ENCODE assay signal across 21 cellular contexts in genomic region chr6:39952170-39952569, GRCh38. TPM values are rescaled to one million over a fixed set of nuclear protein-coding genes. Genes with fewer than 3 reads are reported as not detected.
DNase-seq lines count a peak whose midpoint lies in the region; ATAC-seq and TF ChIP-seq lines count a peak whose summit lies in the region.
"Had no signal": no experiment of that assay in that cellular context is flagged by ENCODE, and none has a peak within 500 bp of the region (broad histone marks: within the 10 kb centered on the region; RNA-seq: fewer than 3 reads in every experiment).

No MANE protein-coding gene starts in this region.

- H3K36me3 Mint-ChIP-seq in CD8-positive, alpha-beta T cell = no peaks in the 10 kb centered on the region
- H3K36me3 Mint-ChIP-seq: CD4-positive, alpha-beta memory T cell had no signal

- CTCF ChIA-PET in BJ (lab: Yijun Ruan, JAX) = no interaction called here
- CTCF ChIA-PET in CD8-positive, alpha-beta T cell (lab: Charles Lee) = no interaction called here
- CTCF ChIA-PET in GM10248 (lab: Yijun Ruan, JAX) = no interaction called here

- POLR2A ChIA-PET in BJ (lab: Charles Lee) (no interaction called here), GM10248 (lab: Yijun Ruan, JAX) (no interaction called here)
- POLR2A ChIA-PET in CD8-positive, alpha-beta T cell (lab: Charles Lee) = no interaction called here

- no peak overlapping the region for H2BK15ac ChIP-seq in mesendoderm (replicated peaks; ENCODE audit: low read depth)

- H3K4me2 ChIP-seq in osteoblast (ENCODE audit: insufficient read depth, low read length) (no peak overlapping the region), mesendoderm (ENCODE audit: low read length) (no peak overlapping the region)

- H3K18ac ChIP-seq in mesendoderm (ENCODE audit: low read length) = no peak overlapping the region

- H3K4me1 ChIP-seq in gastroesophageal sphincter (no peaks in the 10 kb centered on the region), gastrocnemius medialis (peaks cover 0 to 22% of the 10 kb centered on the region in 2 donors), osteoblast (ENCODE audit: insufficient read depth, low read length) (peaks cover 6% of the 10 kb centered on the region), mesendoderm (ENCODE audit: control insufficient read depth, low read depth, low read length) (peaks cover 13% of the 10 kb centered on the region)
- H3K4me1 ChIP-seq in CD8-positive, alpha-beta T cell (ENCODE audit: insufficient read depth, low read length) = no peaks in the 10 kb centered on the region

- no peaks in the 10 kb centered on the region for H4K20me1 ChIP-seq in osteoblast (ENCODE audit: insufficient read depth, low read length)

- peak; percentile 34 for ATAC-seq in gastroesophageal sphincter
- peak; percentile 46 to 55 for ATAC-seq in gastrocnemius medialis
- ATAC-seq in CD8-positive, alpha-beta T cell = no peak
- ATAC-seq: activated CD4-positive, CD25-positive, alpha-beta regulatory T cell treated with anti-CD3 and anti-CD28 coated beads, Interleukin-2, amount 50 U/mL, for 24 hours; activated CD8-positive, alpha-beta T cell treated with anti-CD3 and anti-CD28 coated beads, Interleukin-2, amount 10 ng/mL, durations not matched to agents 7 days and 5 days; K562 had no signal

- no peak for TF ChIP-seq EP300 in gastroesophageal sphincter (IDR thresholded peaks at IDR 0.05)

- H3K9me3 ChIP-seq in gastroesophageal sphincter (no peaks in the 10 kb centered on the region), gastrocnemius medialis (no peaks in the 10 kb centered on the region), osteoblast (ENCODE audit: low read depth, low read length) (no peaks in the 10 kb centered on the region)
- no peaks in the 10 kb centered on the region for H3K9me3 ChIP-seq in CD8-positive, alpha-beta T cell (ENCODE audit: low read length)

- no peak overlapping the region for H2BK120ac ChIP-seq in mesendoderm (ENCODE audit: low read depth, low read length)

- no peak overlapping the region for H3K27ac Mint-ChIP-seq in CD8-positive, alpha-beta T cell
- H3K27ac Mint-ChIP-seq: activated CD8-positive, alpha-beta T cell treated with anti-CD3 and anti-CD28 coated beads, Interleukin-2, amount 10 ng/mL, durations not matched to agents 7 days and 5 days; activated naive CD4-positive, alpha-beta T cell treated with anti-CD3 and anti-CD28 coated beads for 36 hours; activated T-cell treated with anti-CD3 and anti-CD28 coated beads, Interleukin-2, amount 50 U/mL, for 24 hours; CD4-positive, alpha-beta memory T cell had no signal

- peaks cover 2% of the 10 kb centered on the region; the same call in 1 of the 2 replicates for H3K27me3 ChIP-seq in BJ (ENCODE audit: control insufficient read depth, insufficient read depth, low read length)
- H3K27me3 ChIP-seq in gastroesophageal sphincter = peaks cover 11% of the 10 kb centered on the region
- no peaks in the 10 kb centered on the region for H3K27me3 ChIP-seq in gastrocnemius medialis
- H3K27me3 ChIP-seq in osteoblast (ENCODE audit: insufficient read depth, low read length) = peaks cover 25% of the 10 kb centered on the region
- H3K27me3 ChIP-seq in mesendoderm (ENCODE audit: insufficient read depth, low read length, poor library complexity) = no peaks in the 10 kb centered on the region
- H3K27me3 ChIP-seq in CD8-positive, alpha-beta T cell (ENCODE audit: insufficient read depth, low read length) = no peaks in the 10 kb centered on the region

- no peak overlapping the region for H3K23ac ChIP-seq in mesendoderm (ENCODE audit: low read length)

- DNase-seq in BJ (ENCODE audit: low read depth) = peak; percentile 33
- DNase-seq in astrocyte of the cerebellum (ENCODE audit: low read depth) = peak; percentile 23
- no peak for DNase-seq in gastrocnemius medialis
- DNase-seq in osteoblast (ENCODE audit: insufficient read length, low spot score, missing footprints) = no peak
- DNase-seq in mesendoderm = no peak
- DNase-seq in CD8-positive, alpha-beta T cell = no peak
- no peak for DNase-seq in GM10248 (ENCODE audit: extremely low spot score)
- DNase-seq: activated CD8-positive, alpha-beta T cell treated with anti-CD3 and anti-CD28 coated beads, Interleukin-2, amount 10 ng/mL, durations not matched to agents 7 days and 5 days; activated naive CD4-positive, alpha-beta T cell treated with anti-CD3 and anti-CD28 coated beads for 36 hours; activated T-cell treated with anti-CD3 and anti-CD28 coated beads, Interleukin-2, amount 50 U/mL, for 24 hours; CD4-positive, alpha-beta memory T cell; cortex of kidney; DMS53; NCI-H1436 treated with DMSO at 0.1 percent for 48 hours; NCI-H2171; NCI-H69; occipital lobe had no signal

- no peak overlapping the region for H2AFZ ChIP-seq in osteoblast (ENCODE audit: low read length)

- H3K36me3 ChIP-seq in BJ (ENCODE audit: control insufficient read depth, insufficient read depth, low read length) (no peaks in the 10 kb centered on the region), gastroesophageal sphincter (no peaks in the 10 kb centered on the region), gastrocnemius medialis (no peaks in the 10 kb centered on the region), osteoblast (ENCODE audit: insufficient read depth, low read length) (no peaks in the 10 kb centered on the region), mesendoderm (ENCODE audit: control insufficient read depth, insufficient read depth, low read length) (no peaks in the 10 kb centered on the region)
- no peaks in the 10 kb centered on the region for H3K36me3 ChIP-seq in CD8-positive, alpha-beta T cell (ENCODE audit: insufficient read depth, low read length)

- WGBS in gastroesophageal sphincter (ENCODE audit: low coverage in 1 of 2), 2 donors = 65 to 78% methylated on average over 3 to 4 of the region's 4 CpGs
- WGBS in mesendoderm (ENCODE audit: extremely low coverage, insufficient coverage, low lambda C conversion rate) = no CpG with 5 or more reads among the region's 4 CpGs

- H3K4me3 Mint-ChIP-seq in CD8-positive, alpha-beta T cell = no peak overlapping the region
- H3K4me3 Mint-ChIP-seq: activated CD8-positive, alpha-beta T cell treated with anti-CD3 and anti-CD28 coated beads, Interleukin-2, amount 10 ng/mL, durations not matched to agents 7 days and 5 days; activated naive CD4-positive, alpha-beta T cell treated with anti-CD3 and anti-CD28 coated beads for 36 hours; activated T-cell treated with anti-CD3 and anti-CD28 coated beads, Interleukin-2, amount 50 U/mL, for 24 hours; CD4-positive, alpha-beta memory T cell had no signal

- no peak overlapping the region for H3K56ac ChIP-seq in mesendoderm (ENCODE audit: low read length)

- TF ChIP-seq POLR2A in gastroesophageal sphincter (IDR thresholded peaks at IDR 0.05) (no peak), gastrocnemius medialis (IDR thresholded peaks at IDR 0.05) (no peak)

- H3K4me1 Mint-ChIP-seq in CD8-positive, alpha-beta T cell (ENCODE audit: low read depth) = no peaks in the 10 kb centered on the region
- H3K4me1 Mint-ChIP-seq: CD4-positive, alpha-beta memory T cell had no signal

- no peaks in the 10 kb centered on the region for H3K79me2 ChIP-seq in osteoblast (ENCODE audit: insufficient read depth, low read length)
- H3K79me2 ChIP-seq in mesendoderm (ENCODE audit: control insufficient read depth, insufficient read depth, low read length) = no peaks in the 10 kb centered on the region

- in situ Hi-C loops in astrocyte of the cerebellum (cut with HindIII; ENCODE audit: low sequenced_read_pairs) = no loop called here
- in situ Hi-C loops in gastrocnemius medialis (cut with MboI; ENCODE audit: low sequenced_read_pairs in 4 of 4) = no loop called here

- H3K9me3 Mint-ChIP-seq in CD8-positive, alpha-beta T cell = no peaks in the 10 kb centered on the region
- H3K9me3 Mint-ChIP-seq: activated naive CD4-positive, alpha-beta T cell treated with anti-CD3 and anti-CD28 coated beads for 36 hours; activated T-cell treated with anti-CD3 and anti-CD28 coated beads, Interleukin-2, amount 50 U/mL, for 24 hours had no signal

- peak overlapping the region in 2 of 4 donors; percentile 4 for H3K27ac ChIP-seq in gastroesophageal sphincter
- H3K27ac ChIP-seq in gastrocnemius medialis = peak overlapping the region in 2 of 4 donors; percentile 5 to 50
- no peak overlapping the region for H3K27ac ChIP-seq in osteoblast (ENCODE audit: low read depth, low read length)
- H3K27ac ChIP-seq in mesendoderm (ENCODE audit: low read depth, low read length) = no peak overlapping the region
- no peak overlapping the region for H3K27ac ChIP-seq in CD8-positive, alpha-beta T cell (ENCODE audit: low read depth, low read length)

- no peak overlapping the region for H3K4ac ChIP-seq in mesendoderm (ENCODE audit: low read depth, low read length)

- H4K5ac ChIP-seq in mesendoderm (ENCODE audit: low read length) = no peak overlapping the region

- H3K27me3 Mint-ChIP-seq in CD8-positive, alpha-beta T cell (ENCODE audit: low read depth) = peaks cover 5% of the 10 kb centered on the region

- H3K4me3 ChIP-seq in BJ (ENCODE audit: low read depth, low read length) = no peak overlapping the region
- no peak overlapping the region for H3K4me3 ChIP-seq in astrocyte of the cerebellum (ENCODE audit: low read depth, low read length)
- no peak overlapping the region for H3K4me3 ChIP-seq in gastroesophageal sphincter
- H3K4me3 ChIP-seq in gastrocnemius medialis = no peak overlapping the region
- no peak overlapping the region for H3K4me3 ChIP-seq in osteoblast (ENCODE audit: insufficient read depth, low read length)
- no peak overlapping the region for H3K4me3 ChIP-seq in mesendoderm (ENCODE audit: low read length)
- H3K4me3 ChIP-seq in CD8-positive, alpha-beta T cell (ENCODE audit: low read depth, low read length) = no peak overlapping the region
- H3K4me3 ChIP-seq: K562, lung had no signal

- no peak overlapping the region for H3K9ac ChIP-seq in mesendoderm (ENCODE audit: low read length)

- TF ChIP-seq CTCF in BJ (IDR thresholded peaks at IDR 0.05; ENCODE audit: insufficient read depth, low read depth, low read length) (no peak), astrocyte of the cerebellum (IDR thresholded peaks at IDR 0.05; ENCODE audit: low read depth, low read length, missing control alignments) (no peak), gastroesophageal sphincter (IDR thresholded peaks at IDR 0.05) (no peak), gastrocnemius medialis (IDR thresholded peaks at IDR 0.05 in 4 of 5, conservative IDR thresholded peaks at IDR 0.05 in 1 of 5) (no peak), osteoblast (IDR thresholded peaks at IDR 0.05; ENCODE audit: extremely low read depth, low read depth, low read length) (no peak), GM10248 (IDR thresholded peaks at IDR 0.05; ENCODE audit: control extremely low read depth, extremely low read depth, low read depth, missing control alignments) (no peak)
- TF ChIP-seq CTCF in CD8-positive, alpha-beta T cell (IDR thresholded peaks at IDR 0.05) = no peak

- H2AK5ac ChIP-seq in mesendoderm (ENCODE audit: low read length) = no peak overlapping the region

- intact Hi-C loops in gastrocnemius medialis (cut with DNase I; ENCODE audit: low total_unique reads) = no loop called here
- intact Hi-C loops in CD8-positive, alpha-beta T cell (cut with DNase I, micrococcal nuclease) = no loop called here

- no peak overlapping the region for H4K8ac ChIP-seq in mesendoderm (ENCODE audit: low read depth, low read length)

- no peaks in the 10 kb centered on the region for H3K79me1 ChIP-seq in mesendoderm (ENCODE audit: low read length)

- no peak overlapping the region for H2BK5ac ChIP-seq in mesendoderm (ENCODE audit: low read length)

RNA-seq across cellular contexts. Expression of gene MOCS1, which starts 17.9 kb away (rescaled TPM):
- polyA plus RNA-seq in BJ (2011; rRNA removed) = 9.2 and 13.4 TPM in 2 replicates
- 16.5 and 27.5 TPM in 2 replicates for polyA minus RNA-seq in BJ (2011; rRNA and poly(A)+ RNA removed)
- 10 to 100 TPM; 24.0 to 33.0 (median 29.3) TPM for total RNA-seq in gastroesophageal sphincter
- total RNA-seq in gastrocnemius medialis = 10 to 100 TPM; 26.4 to 61.7 (median 38.4) TPM
- total RNA-seq in osteoblast = 25.3 and 28.3 TPM in 2 replicates
- polyA plus RNA-seq in mesendoderm (2013, experiment 1 of 2) = 8.3 TPM
- polyA plus RNA-seq in mesendoderm (2013, experiment 2 of 2) = 8.7 TPM
- total RNA-seq in CD8-positive, alpha-beta T cell = under 1 TPM; 0.38 to 0.56 TPM
- total RNA-seq: activated CD8-positive, alpha-beta T cell treated with anti-CD3 and anti-CD28 coated beads, Interleukin-2, amount 10 ng/mL, durations not matched to agents 7 days and 5 days had no signal

Comparison
In these comparisons a context has a peak if more than half of its experiments do, and no peak if none do; other contexts are left out.
1. DNase-seq: peak in BJ (single experiment) and astrocyte of the cerebellum (single experiment); none in gastrocnemius medialis (0 of 2), osteoblast (single experiment), mesendoderm (single experiment), CD8-positive, alpha-beta T cell (0 of 7) and GM10248 (single experiment).
2. RNA of gene MOCS1, which starts 17.9 kb away (total RNA-seq): 26.4 to 61.7 TPM in gastrocnemius medialis, 24.0 to 33.0 TPM in gastroesophageal sphincter and 25.3 to 28.3 TPM in osteoblast; 0.38 to 0.56 TPM in CD8-positive, alpha-beta T cell; every median in the first group is over 10 times any median in the second.